9 cellular contexts compared by ENCODE assay signal in the genomic region with DNA sequence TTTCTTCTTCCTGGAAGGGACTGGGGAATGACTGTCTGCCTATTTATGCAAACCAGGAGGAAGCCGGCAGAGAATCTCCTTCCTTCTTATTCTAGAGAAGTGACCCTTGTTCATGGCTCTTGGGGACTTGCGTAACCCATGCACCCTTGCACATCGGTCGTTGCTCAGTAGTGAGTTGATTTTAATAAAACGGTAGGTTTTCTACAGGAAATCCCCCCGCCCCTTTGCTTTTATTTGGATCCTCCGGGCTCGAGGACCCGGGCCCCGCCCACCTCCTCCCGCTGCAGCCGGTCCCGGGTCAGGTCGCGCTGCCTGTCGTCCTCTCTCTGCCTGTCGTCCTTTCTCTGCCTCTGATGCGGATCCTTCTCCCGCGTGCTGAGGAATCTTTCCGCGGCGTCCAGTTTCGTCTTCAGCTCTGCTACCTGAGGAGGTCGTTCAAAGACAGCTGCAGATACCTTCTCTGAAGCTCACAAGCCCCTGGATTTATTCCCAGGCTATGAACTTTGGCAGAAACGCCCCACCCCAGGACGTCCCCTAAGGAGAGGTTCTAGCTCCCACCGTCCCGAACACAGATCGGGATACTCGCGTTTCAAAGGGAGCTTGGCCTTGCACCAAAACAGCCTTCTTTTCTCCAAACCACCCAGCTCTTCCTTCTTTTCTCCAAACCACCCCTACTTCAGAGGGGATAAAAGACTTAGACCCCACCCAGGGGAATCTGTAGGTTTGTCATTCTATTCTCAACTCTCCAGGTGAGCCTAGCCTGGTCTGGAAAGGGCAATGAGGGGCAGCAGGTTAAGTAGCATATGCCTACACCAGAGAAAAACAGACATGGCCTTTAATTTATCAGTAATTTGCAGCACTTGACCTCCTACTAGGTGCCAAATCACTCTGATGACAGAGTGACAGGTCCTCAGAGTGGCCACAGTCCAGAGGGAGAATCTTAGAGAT. TPM values are rescaled to one million over a fixed set of nuclear protein-coding genes. Genes with fewer than 3 reads are reported as not detected.
A peak's percentile ranks its signal among the peaks of the same experiment; 100 is the strongest.
DNase-seq lines count a peak whose midpoint lies in the region; ATAC-seq and TF ChIP-seq lines count a peak whose summit lies in the region.
"Had no signal": no experiment of that assay in that cellular context is flagged by ENCODE, and none has a peak within 500 bp of the region (broad histone marks: within the 10 kb centered on the region; RNA-seq: fewer than 3 reads in every experiment).

No MANE protein-coding gene starts in this region.

- H3K36me3 Mint-ChIP-seq in effector memory CD8-positive, alpha-beta T cell (ENCODE audit: insufficient read depth) = peaks cover 9% of the 10 kb centered on the region
- H3K36me3 Mint-ChIP-seq in mesothelial cell of epicardium = no peaks in the 10 kb centered on the region

- peak; percentile 16 for ATAC-seq in effector memory CD8-positive, alpha-beta T cell (replicated peaks)
- no peak for ATAC-seq in HG03196 (IDR thresholded peaks at IDR 0.05; ENCODE audit: unreplicated experiment)

- intact Hi-C loops in transverse colon (cut with DNase I; ENCODE audit: low total_unique reads) = no loop called here

- in situ Hi-C loops in transverse colon (cut with MboI; ENCODE audit: low pct_ligation_motif_present in 1 of 4, low pct_unique_long_range_greater_than_20kb in 1 of 4, low sequenced_read_pairs in 3 of 4) = no loop called here

- peak overlapping the region; percentile 71 to 74 for H3K27ac Mint-ChIP-seq in effector memory CD8-positive, alpha-beta T cell
- no peak overlapping the region for H3K27ac Mint-ChIP-seq in mesothelial cell of epicardium

- WGBS in transverse colon (ENCODE audit: low coverage in 1 of 2), 2 donors = 0 to 13% methylated on average over 20 to 32 of the region's 32 CpGs

- H3K4me3 Mint-ChIP-seq in effector memory CD8-positive, alpha-beta T cell = peak overlapping the region; percentile 85 to 87
- peak overlapping the region; percentile 76 for H3K4me3 Mint-ChIP-seq in mesothelial cell of epicardium

- no peaks in the 10 kb centered on the region for H3K9me3 Mint-ChIP-seq in effector memory CD8-positive, alpha-beta T cell
- H3K9me3 Mint-ChIP-seq in mesothelial cell of epicardium = no peaks in the 10 kb centered on the region

- H3K27me3 Mint-ChIP-seq in effector memory CD8-positive, alpha-beta T cell = no peaks in the 10 kb centered on the region
- peaks cover 4% of the 10 kb centered on the region for H3K27me3 Mint-ChIP-seq in mesothelial cell of epicardium (ENCODE audit: low read depth)

- no peak for TF ChIP-seq EP300 in transverse colon (IDR thresholded peaks at IDR 0.05; ENCODE audit: low read depth)

- H3K4me3 ChIP-seq in transverse colon = peak overlapping the region in 3 of 4 donors; percentile 36 to 69 (median 48)

- TF ChIP-seq CTCF in mesothelial cell of epicardium (IDR thresholded peaks at IDR 0.05; ENCODE audit: unreplicated experiment) = no peak
- no peak for TF ChIP-seq CTCF in transverse colon (IDR thresholded peaks at IDR 0.05)

- peak; percentile 65 for DNase-seq in SIG-M5 treated with dmso at 0.1 percent for 504 hours (lab: John Stamatoyannopoulos, UW; ENCODE audit: unreplicated experiment)
- no peak for DNase-seq in SIG-M5 (lab: John Stamatoyannopoulos, UW)
- DNase-seq in activated CD4-positive, CD25-positive, alpha-beta regulatory T cell treated with anti-CD3 and anti-CD28 coated beads, Interleukin-2, amount 50 U/mL, for 72 hours = peak; percentile 45
- DNase-seq in effector memory CD8-positive, alpha-beta T cell = peak in 1 of 3 experiments; percentile 2
- DNase-seq in mesothelial cell of epicardium (ENCODE audit: low spot score in 2 of 2, unreplicated experiment in 2 of 2) = peak; percentile 21 to 53
- DNase-seq in transverse colon = peak; percentile 39
- no peak for DNase-seq in NCI-H2029 treated with DMSO at 0.1 percent for 48 hours (lab: John Stamatoyannopoulos, UW)

- H3K4me1 ChIP-seq in transverse colon = peaks cover 0 to 14% (median 4%) of the 10 kb centered on the region in 4 donors

- no peaks in the 10 kb centered on the region for H3K36me3 ChIP-seq in transverse colon

- TF ChIP-seq POLR2A in transverse colon (IDR thresholded peaks at IDR 0.05) = no peak

- peaks cover 28 to 38% of the 10 kb centered on the region in 2 donors for H3K4me1 Mint-ChIP-seq in effector memory CD8-positive, alpha-beta T cell (ENCODE audit: low read depth in 2 of 2)
- H3K4me1 Mint-ChIP-seq in mesothelial cell of epicardium = peaks cover 7% of the 10 kb centered on the region

- no peaks in the 10 kb centered on the region for H3K9me3 ChIP-seq in transverse colon

- H3K27me3 ChIP-seq in transverse colon = no peaks in the 10 kb centered on the region

- H3K27ac ChIP-seq in transverse colon = peak overlapping the region in 1 of 4 donors; percentile 26
- H3K27ac ChIP-seq: C4-2B had no signal

RNA-seq across cellular contexts. Expression of a gene that starts 7.0 kb away (rescaled TPM):
- total RNA-seq in mesothelial cell of epicardium (0.27 to 0.51 TPM (median 0.27 TPM) in 3 replicates), transverse colon (1 to 10 TPM in 1 of 4 donors, under 1 TPM in 2, not detected in 1; 0.41 to 1.8 (median 0.79) TPM)

Comparison
In these comparisons a context has a peak if more than half of its experiments do, and no peak if none do; other contexts are left out.
1. DNase-seq: peak in SIG-M5 treated with dmso at 0.1 percent for 504 hours (single experiment), activated CD4-positive, CD25-positive, alpha-beta regulatory T cell treated with anti-CD3 and anti-CD28 coated beads, Interleukin-2, amount 50 U/mL, for 72 hours (single experiment), mesothelial cell of epicardium (2 of 2) and transverse colon (single experiment); none in SIG-M5 (single experiment) and NCI-H2029 treated with DMSO at 0.1 percent for 48 hours (single experiment).